8 cellular contexts compared by ENCODE assay signal in genomic region chr22:31346255-31346732, GRCh38. TPM values are rescaled to one million over a fixed set of nuclear protein-coding genes. Genes with fewer than 3 reads are reported as not detected.
DNase-seq lines count a peak whose midpoint lies in the region; ATAC-seq and TF ChIP-seq lines count a peak whose summit lies in the region.

TSS of gene PATZ1 (minus strand) at chr22:31346346. CDS start at chr22:31345602, 744 bp downstream.

- peak within 1 kb of the TSS; percentile 64 for H3K27ac Mint-ChIP-seq in Caco-2 (ENCODE audit: unreplicated experiment)

- no peaks in the 10 kb centered on the region for H3K27me3 ChIP-seq in Caco-2 (replicated peaks; ENCODE audit: control insufficient read depth, insufficient read depth, low read length)
- H3K27me3 ChIP-seq in MG63: no peaks in the 10 kb centered on the region

- H3K9me3 Mint-ChIP-seq in Caco-2 (ENCODE audit: unreplicated experiment): no peaks in the 10 kb centered on the region

- peak within 1 kb of the TSS; percentile 86 for H3K4me3 ChIP-seq in Caco-2 (ENCODE audit: low read depth, low read length)
- peak within 1 kb of the TSS; percentile 68 for H3K4me3 ChIP-seq in MG63

- peaks cover 14% of the 10 kb centered on the region for H3K4me1 Mint-ChIP-seq in Caco-2 (ENCODE audit: low read depth, unreplicated experiment)

- peak; percentile 87 to 93 for DNase-seq in Caco-2
- peak; percentile 79 for DNase-seq in MG63
- DNase-seq in SW 1271 (lab: John Stamatoyannopoulos, UW): peak; percentile 60 to 80
- peak in 55 of 58 donors; percentile 16 to 90 (median 76) for DNase-seq in anterior cingulate cortex (lab: John Stamatoyannopoulos, UW)
- DNase-seq in hepatic stellate cell (ENCODE audit: low spot score): peak; percentile 84
- DNase-seq in renal cortical epithelial cell (ENCODE audit: low read depth): peak; percentile 43
- no peak for DNase-seq in OCI-M2 (lab: John Stamatoyannopoulos, UW; ENCODE audit: unreplicated experiment)

- no TSS peak for BruUV-seq in Caco-2 (replicated peaks; lab: Mats Ljungman, UMichigan)

- H3K9me3 ChIP-seq in Caco-2 (no peaks in the 10 kb centered on the region), MG63 (no peaks in the 10 kb centered on the region)

- no peaks in the 10 kb centered on the region for H3K27me3 Mint-ChIP-seq in Caco-2 (ENCODE audit: insufficient read depth, unreplicated experiment)

- intact Hi-C loops in Caco-2 (cut with micrococcal nuclease; ENCODE audit: unreplicated experiment): loop anchor here (1.0 kb wide), 1 partner anchor 53 kb away; the partner anchor contains the start of gene DRG1

- POLR2A ChIA-PET in Caco-2 (lab: Charles Lee): interaction anchor here (0.6 to 1.5 kb wide), 6 partner anchors 53 to 278 kb away, joined by 3 to 14 read pairs (median 7); partner anchors contain the start of genes DRG1 and PIK3IP1

- peaks cover 29% of the 10 kb centered on the region for H3K4me1 ChIP-seq in Caco-2

- peak; percentile 19 for ATAC-seq in GM21526 (IDR thresholded peaks at IDR 0.05; ENCODE audit: low FRiP score, unreplicated experiment)

- peak within 1 kb of the TSS; percentile 87 for H3K4me3 Mint-ChIP-seq in Caco-2 (ENCODE audit: unreplicated experiment)

- TF ChIP-seq CTCF in Caco-2 (IDR thresholded peaks at IDR 0.05; ENCODE audit: insufficient read depth in 1 of 2, low read depth in 1 of 2, low read length in 1 of 2, severe bottlenecking in 1 of 2, unreplicated experiment in 1 of 2): no peak

- H3K36me3 Mint-ChIP-seq in Caco-2 (ENCODE audit: insufficient read depth, unreplicated experiment): peaks cover 27% of the 10 kb centered on the region

- CTCF ChIA-PET in Caco-2 (lab: Charles Lee): interaction anchor here (0.5 to 1.2 kb wide), 7 partner anchors 29 to 1412 kb away, joined by 3 to 6 read pairs (median 3); partner anchors contain the start of gene DRG1

- H3K36me3 ChIP-seq in Caco-2 (ENCODE audit: control insufficient read depth, insufficient read depth, low read length) (peaks cover 2% of the 10 kb centered on the region; the same call in 1 of the 2 replicates), MG63 (peaks cover 32% of the 10 kb centered on the region)

RNA-seq across cellular contexts. Expression of gene PATZ1, which starts in this region (rescaled TPM):
- total RNA-seq in Caco-2 (2022) (36.6 and 40.9 TPM in 2 replicates), renal cortical epithelial cell (17.7 and 19.2 TPM in 2 replicates)
- 9.0 and 14.6 TPM in 2 replicates for total RNA-seq in MG63 (2014; rRNA removed; shearing (Covaris generic); ENCODE audit: low replicate concordance)
